20 cellular contexts compared by ENCODE assay signal in the genomic region with DNA sequence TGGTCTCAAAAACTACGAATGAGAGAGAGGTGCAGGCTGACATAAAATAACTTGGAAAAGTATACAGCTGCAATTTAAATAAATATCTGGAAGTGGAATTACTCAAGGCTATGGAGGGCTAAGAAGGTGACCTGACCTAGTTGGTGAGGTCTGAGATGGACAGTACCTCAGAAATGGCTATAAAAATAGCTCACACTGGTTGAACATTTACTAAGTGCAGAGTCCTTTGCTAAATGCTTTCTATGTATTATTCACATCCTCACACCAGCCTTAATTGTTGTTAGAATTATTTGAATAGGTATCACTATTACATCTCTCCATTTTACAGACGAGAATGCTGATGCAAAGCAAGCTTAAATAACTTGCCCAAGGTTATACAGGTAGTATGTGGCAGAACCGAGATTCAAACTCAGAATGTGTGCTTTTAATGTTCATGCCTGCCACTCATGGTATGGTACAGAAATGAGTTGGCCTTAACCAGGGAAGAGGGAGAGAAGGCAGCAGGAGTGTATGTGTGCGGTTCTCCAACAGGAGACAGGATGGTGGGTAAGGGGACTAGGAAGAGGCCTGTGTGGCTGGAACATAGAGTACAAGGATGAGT. TPM values are rescaled to one million over a fixed set of nuclear protein-coding genes. Genes with fewer than 3 reads are reported as not detected.
DNase-seq lines count a peak whose midpoint lies in the region; ATAC-seq, FAIRE-seq and TF ChIP-seq lines count a peak whose summit lies in the region.
"Had no signal": no experiment of that assay in that cellular context is flagged by ENCODE, and none has a peak within 500 bp of the region (broad histone marks: within the 10 kb centered on the region; RNA-seq: fewer than 3 reads in every experiment).

No MANE protein-coding gene starts in this region.

- no peak for TF ChIP-seq CTCF in RWPE2 (IDR thresholded peaks at IDR 0.05; ENCODE audit: poor library complexity, severe bottlenecking)
- no peak for TF ChIP-seq CTCF in keratinocyte (optimal IDR thresholded peaks at IDR 0.05 in 1 of 3, IDR thresholded peaks at IDR 0.05 in 1 of 3, conservative IDR thresholded peaks at IDR 0.05 in 1 of 3; ENCODE audit: extremely low read depth in 1 of 3, insufficient read depth in 2 of 3, low read length in 3 of 3)
- no peak for TF ChIP-seq CTCF in glutamatergic neuron (IDR thresholded peaks at IDR 0.05; ENCODE audit: partially characterized antibody, unreplicated experiment)

- H3K4me1 ChIP-seq in RWPE2 (ENCODE audit: insufficient read depth, poor library complexity, severe bottlenecking) (peaks cover 8% of the 10 kb centered on the region), keratinocyte (ENCODE audit: control insufficient read depth, extremely low read depth, insufficient read depth, low read length) (peaks cover 12% of the 10 kb centered on the region)

- H3K36me3 ChIP-seq in RWPE2 (ENCODE audit: low read depth) (peaks cover 91% of the 10 kb centered on the region), keratinocyte (ENCODE audit: control insufficient read depth in 2 of 2, extremely low read depth in 1 of 2, insufficient read depth in 2 of 2, low read length in 2 of 2) (peaks cover 35 to 61% of the 10 kb centered on the region in 2 experiments)
- H3K36me3 ChIP-seq: thyroid gland had no signal

- no peak overlapping the region for H3K9ac ChIP-seq in keratinocyte (ENCODE audit: control insufficient read depth, extremely low read depth, insufficient read depth, low read length)

- H3K36me3 Mint-ChIP-seq in activated naive CD4-positive, alpha-beta T cell treated with anti-CD3 and anti-CD28 coated beads, Interleukin-2, amount 50 U/mL, for 72 hours, result peaks cover 0 to 1% of the 10 kb centered on the region in 2 donors
- H3K36me3 Mint-ChIP-seq in stimulated activated effector memory CD8-positive, alpha-beta T cell treated with anti-CD3 and anti-CD28 coated beads, Interleukin-12 subunit alpha, Interleukin-12 subunit beta, amount 100 ng/mL, for 72 hours, result peaks cover 5% of the 10 kb centered on the region
- no peaks in the 10 kb centered on the region for H3K36me3 Mint-ChIP-seq in glutamatergic neuron (ENCODE audit: unreplicated experiment)
- H3K36me3 Mint-ChIP-seq: activated CD8-positive, alpha-beta memory T cell treated with anti-CD3 and anti-CD28 coated beads, Interleukin-2, amount 10 ng/mL, durations not matched to agents 7 days and 5 days; IgD-negative memory B cell had no signal

- peak overlapping the region; percentile 89 to 97 for H3K27ac Mint-ChIP-seq in activated naive CD4-positive, alpha-beta T cell treated with anti-CD3 and anti-CD28 coated beads, Interleukin-2, amount 50 U/mL, for 72 hours
- peak overlapping the region; percentile 80 for H3K27ac Mint-ChIP-seq in stimulated activated effector memory CD8-positive, alpha-beta T cell treated with anti-CD3 and anti-CD28 coated beads, Interleukin-12 subunit alpha, Interleukin-12 subunit beta, amount 100 ng/mL, for 72 hours
- no peak overlapping the region for H3K27ac Mint-ChIP-seq in glutamatergic neuron (ENCODE audit: unreplicated experiment)
- H3K27ac Mint-ChIP-seq: IgD-negative memory B cell had no signal

- no peaks in the 10 kb centered on the region for H3K9me1 ChIP-seq in keratinocyte (ENCODE audit: control insufficient read depth, extremely low read depth, insufficient read depth, low read length)

- dilution Hi-C loops in keratinocyte (cut with MboI; ENCODE audit: extremely low pct_ligation_motif_present, low sequenced_read_pairs), result loop anchor here (25.0 kb wide), 1 partner anchor 293 kb away; no protein-coding TSS in a partner anchor

- peak overlapping the region; percentile 41 for H3K27ac ChIP-seq in RWPE2 (ENCODE audit: poor library complexity, severe bottlenecking)
- peak overlapping the region; percentile 90 for H3K27ac ChIP-seq in keratinocyte (ENCODE audit: control insufficient read depth, insufficient read depth, low read length)
- H3K27ac ChIP-seq: thyroid gland had no signal

- no peaks in the 10 kb centered on the region for H3K79me2 ChIP-seq in keratinocyte (ENCODE audit: control insufficient read depth, insufficient read depth, low read length)

- H3K4me3 Mint-ChIP-seq in stimulated activated effector memory CD8-positive, alpha-beta T cell treated with anti-CD3 and anti-CD28 coated beads, Interleukin-12 subunit alpha, Interleukin-12 subunit beta, amount 100 ng/mL, for 72 hours, result no peak overlapping the region
- H3K4me3 Mint-ChIP-seq in glutamatergic neuron (ENCODE audit: unreplicated experiment), result no peak overlapping the region
- H3K4me3 Mint-ChIP-seq: activated CD8-positive, alpha-beta memory T cell treated with anti-CD3 and anti-CD28 coated beads, Interleukin-2, amount 10 ng/mL, durations not matched to agents 7 days and 5 days; CD8-positive, alpha-beta memory T cell; IgD-negative memory B cell had no signal

- H3K27me3 Mint-ChIP-seq in glutamatergic neuron (ENCODE audit: unreplicated experiment), result peaks cover 2% of the 10 kb centered on the region
- H3K27me3 Mint-ChIP-seq: activated CD8-positive, alpha-beta memory T cell treated with anti-CD3 and anti-CD28 coated beads, Interleukin-2, amount 10 ng/mL, durations not matched to agents 7 days and 5 days; IgD-negative memory B cell had no signal

- H3K9me3 Mint-ChIP-seq in activated naive CD4-positive, alpha-beta T cell treated with anti-CD3 and anti-CD28 coated beads, Interleukin-2, amount 50 U/mL, for 72 hours, result no peaks in the 10 kb centered on the region
- no peaks in the 10 kb centered on the region for H3K9me3 Mint-ChIP-seq in stimulated activated effector memory CD8-positive, alpha-beta T cell treated with anti-CD3 and anti-CD28 coated beads, Interleukin-12 subunit alpha, Interleukin-12 subunit beta, amount 100 ng/mL, for 72 hours
- peaks cover 2% of the 10 kb centered on the region for H3K9me3 Mint-ChIP-seq in glutamatergic neuron (ENCODE audit: unreplicated experiment)
- H3K9me3 Mint-ChIP-seq: CD8-positive, alpha-beta memory T cell had no signal

- FAIRE-seq in keratinocyte (lab: Jason Lieb, UNC), result no peak

- H2AFZ ChIP-seq in keratinocyte (ENCODE audit: control insufficient read depth, low read length), result no peak overlapping the region

- peak; percentile 62 to 79 for ATAC-seq in activated naive CD4-positive, alpha-beta T cell treated with anti-CD3 and anti-CD28 coated beads, Interleukin-2, amount 50 U/mL, for 72 hours
- no peak for ATAC-seq in RWPE2 (ENCODE audit: low read depth)
- peak; percentile 60 for ATAC-seq in stimulated activated effector memory CD8-positive, alpha-beta T cell treated with anti-CD3 and anti-CD28 coated beads, Interleukin-12 subunit alpha, Interleukin-12 subunit beta, amount 100 ng/mL, for 72 hours

- H3K4me2 ChIP-seq in keratinocyte (ENCODE audit: control insufficient read depth, extremely low read depth, insufficient read depth, low read depth, low read length), result no peak overlapping the region

- H4K20me1 ChIP-seq in keratinocyte (ENCODE audit: control insufficient read depth, extremely low read depth, insufficient read depth, low read length), result no peaks in the 10 kb centered on the region

- H3K27me3 ChIP-seq in RWPE2 (ENCODE audit: insufficient read depth, poor library complexity, severe bottlenecking) (no peaks in the 10 kb centered on the region), keratinocyte (ENCODE audit: control insufficient read depth, extremely low read depth, insufficient read depth, low read length) (no peaks in the 10 kb centered on the region)
- H3K27me3 ChIP-seq: thyroid gland had no signal

- H3K9me3 ChIP-seq in RWPE2 (ENCODE audit: severe bottlenecking) (no peaks in the 10 kb centered on the region), keratinocyte (ENCODE audit: control insufficient read depth, low read depth, low read length) (no peaks in the 10 kb centered on the region)
- H3K9me3 ChIP-seq: thyroid gland had no signal

- no peak for DNase-seq in activated naive CD4-positive, alpha-beta T cell treated with anti-CD3 and anti-CD28 coated beads, Interleukin-2, amount 50 U/mL, for 72 hours (ENCODE audit: low spot score in 2 of 2)
- DNase-seq in activated naive CD4-positive, alpha-beta T cell (lab: John Stamatoyannopoulos, UW), result no peak
- DNase-seq in RWPE2 (ENCODE audit: low spot score) (no peak), keratinocyte (ENCODE audit: low read depth, low spot score) (no peak), GF-D8 (lab: John Stamatoyannopoulos, UW) (no peak), midbrain (lab: John Stamatoyannopoulos, UW) (no peak), glutamatergic neuron (no peak)
- DNase-seq in stimulated activated effector memory CD8-positive, alpha-beta T cell treated with anti-CD3 and anti-CD28 coated beads, Interleukin-12 subunit alpha, Interleukin-12 subunit beta, amount 100 ng/mL, for 72 hours (ENCODE audit: low spot score in 2 of 2), result no peak
- DNase-seq: activated CD4-positive, CD25-positive, alpha-beta regulatory T cell; activated CD8-positive, alpha-beta memory T cell treated with anti-CD3 and anti-CD28 coated beads, Interleukin-2, amount 10 ng/mL, durations not matched to agents 7 days and 5 days; activated gamma-delta T cell; CD8-positive, alpha-beta memory T cell; effector CD8-positive, alpha-beta T cell; left ventricle myocardium superior; NCI-H1694; occipital lobe; right cardiac atrium; stimulated activated CD4-positive, alpha-beta T cell treated with anti-CD3 and anti-CD28 coated beads, Interleukin-15, amount 100 ng/mL, for 24 hours; thyroid gland had no signal

- H3K4me1 Mint-ChIP-seq in stimulated activated effector memory CD8-positive, alpha-beta T cell treated with anti-CD3 and anti-CD28 coated beads, Interleukin-12 subunit alpha, Interleukin-12 subunit beta, amount 100 ng/mL, for 72 hours, result peaks cover 6% of the 10 kb centered on the region
- H3K4me1 Mint-ChIP-seq in glutamatergic neuron (ENCODE audit: low read depth, unreplicated experiment), result peaks cover 4% of the 10 kb centered on the region
- H3K4me1 Mint-ChIP-seq: CD8-positive, alpha-beta memory T cell; IgD-negative memory B cell had no signal

- no peak overlapping the region for H3K4me3 ChIP-seq in RWPE2 (ENCODE audit: severe bottlenecking)
- no peak overlapping the region for H3K4me3 ChIP-seq in keratinocyte (ENCODE audit: control insufficient read depth in 2 of 3, extremely low read depth in 1 of 3, insufficient read depth in 2 of 3, low read depth in 1 of 3, low read length in 3 of 3)
- H3K4me3 ChIP-seq: thyroid gland had no signal

RNA-seq across cellular contexts. Expression of a gene that starts 37.4 kb away (rescaled TPM):
- 10 to 100 TPM; 39.5 to 52.2 TPM for total RNA-seq in activated naive CD4-positive, alpha-beta T cell treated with anti-CD3 and anti-CD28 coated beads, Interleukin-2, amount 50 U/mL, for 72 hours
- polyA plus RNA-seq in keratinocyte, result 18.2 to 27.9 TPM (median 27.1 TPM) in 3 replicates
- polyA plus RNA-seq in keratinocyte (2011; ENCODE audit: low read depth), result 19.9 TPM
- 18.0 and 28.9 TPM in 2 replicates for polyA plus RNA-seq in keratinocyte (2011; cell fraction: cytosol; rRNA removed)
- polyA plus RNA-seq in keratinocyte (2011; cell fraction: nucleus; rRNA removed), result 21.1 and 22.7 TPM in 2 replicates
- 17.9 and 21.3 TPM in 2 replicates for polyA plus RNA-seq in keratinocyte (2012; ENCODE audit: low replicate concordance)
- polyA minus RNA-seq in keratinocyte, result 4.3 to 9.9 TPM (median 6.7 TPM) in 3 replicates
- 13.0 TPM for polyA minus RNA-seq in keratinocyte (2011; cell fraction: cytosol; rRNA and poly(A)+ RNA removed)
- 6.3 and 8.6 TPM in 2 replicates for polyA minus RNA-seq in keratinocyte (2011; cell fraction: nucleus; rRNA and poly(A)+ RNA removed)
- total RNA-seq in glutamatergic neuron (ENCODE audit: unreplicated experiment), result 37.3 TPM

RNA-seq across cellular contexts. Expression of a gene that starts 44.4 kb away (rescaled TPM):
- total RNA-seq in activated naive CD4-positive, alpha-beta T cell treated with anti-CD3 and anti-CD28 coated beads, Interleukin-2, amount 50 U/mL, for 72 hours, result 10 to 100 TPM; 37.8 to 46.0 TPM
- polyA plus RNA-seq in keratinocyte, result 279 to 1,210 TPM (median 306 TPM) in 3 replicates
- 58.0 TPM for polyA plus RNA-seq in keratinocyte (2011; ENCODE audit: low read depth)
- polyA plus RNA-seq in keratinocyte (2011; cell fraction: cytosol; rRNA removed), result 606 and 644 TPM in 2 replicates
- polyA plus RNA-seq in keratinocyte (2011; cell fraction: nucleus; rRNA removed), result 1,752 and 1,862 TPM in 2 replicates
- 137 and 901 TPM in 2 replicates for polyA plus RNA-seq in keratinocyte (2012; ENCODE audit: low replicate concordance)
- polyA minus RNA-seq in keratinocyte, result 244 to 695 TPM (median 331 TPM) in 3 replicates
- polyA minus RNA-seq in keratinocyte (2011; cell fraction: cytosol; rRNA and poly(A)+ RNA removed), result 380 TPM
- 558 and 1,225 TPM in 2 replicates for polyA minus RNA-seq in keratinocyte (2011; cell fraction: nucleus; rRNA and poly(A)+ RNA removed)
- total RNA-seq in glutamatergic neuron (ENCODE audit: unreplicated experiment), result 24.6 TPM

RNA-seq across cellular contexts. Expression of a gene that starts 49.5 kb away (rescaled TPM):
- total RNA-seq in activated naive CD4-positive, alpha-beta T cell treated with anti-CD3 and anti-CD28 coated beads, Interleukin-2, amount 50 U/mL, for 72 hours, result 10 to 100 TPM; 22.5 to 49.2 TPM
- polyA plus RNA-seq in keratinocyte, result 40.9 to 63.3 TPM (median 54.9 TPM) in 3 replicates
- polyA plus RNA-seq in keratinocyte (2011; ENCODE audit: low read depth), result 24.1 TPM
- polyA plus RNA-seq in keratinocyte (2011; cell fraction: cytosol; rRNA removed), result 26.2 and 42.0 TPM in 2 replicates
- 47.5 and 59.6 TPM in 2 replicates for polyA plus RNA-seq in keratinocyte (2011; cell fraction: nucleus; rRNA removed)
- polyA plus RNA-seq in keratinocyte (2012; ENCODE audit: low replicate concordance), result 21.8 and 34.2 TPM in 2 replicates
- 88.0 to 198 TPM (median 128 TPM) in 3 replicates for polyA minus RNA-seq in keratinocyte
- polyA minus RNA-seq in keratinocyte (2011; cell fraction: cytosol; rRNA and poly(A)+ RNA removed), result 66.8 TPM
- polyA minus RNA-seq in keratinocyte (2011; cell fraction: nucleus; rRNA and poly(A)+ RNA removed), result 49.6 and 79.4 TPM in 2 replicates
- total RNA-seq in glutamatergic neuron (ENCODE audit: unreplicated experiment), result 33.0 TPM
